Comparison of ENCODE assay signal across 1 cellular context in genomic region chr11:2898366-2899079, GRCh38.
TF ChIP-seq lines count a peak whose summit lies in the region.

No MANE protein-coding gene starts in this region.

TF ChIP-seq in K562, 482 proteins besides CTCF, POLR2A, EP300 and RAD21 (continued from another document and continues in another):
- TF ChIP-seq ATF4 (CRISPR knock-in tag; IDR thresholded peaks at IDR 0.05) (peak; percentile 70), MBD2 (IDR thresholded peaks at IDR 0.05; ENCODE audit: borderline replicate concordance, low read depth) (no peak), SP2 (IDR thresholded peaks at IDR 0.05; ENCODE audit: extremely low read depth, low read depth, low read length, poor library complexity, severe bottlenecking) (no peak), KLF1 (tag; IDR thresholded peaks at IDR 0.05) (no peak), TAF1 (IDR thresholded peaks at IDR 0.05; ENCODE audit: control insufficient read depth, extremely low read depth, insufficient read depth, low read length, severe bottlenecking) (no peak), BCLAF1 (IDR thresholded peaks at IDR 0.05; ENCODE audit: borderline replicate concordance in 1 of 2, control insufficient read depth in 1 of 2, low read depth in 2 of 2, low read length in 1 of 2) (no peak), SIX5 (IDR thresholded peaks at IDR 0.05; ENCODE audit: borderline replicate concordance in 1 of 2, insufficient read depth in 1 of 2, low read depth in 1 of 2, low read length in 2 of 2) (no peak), ZBTB26 (CRISPR knock-in tag; IDR thresholded peaks at IDR 0.05) (no peak), ZNF212 (CRISPR knock-in tag; IDR thresholded peaks at IDR 0.05) (no peak), ZNF586 (CRISPR knock-in tag; conservative IDR thresholded peaks at IDR 0.05) (no peak), SMAD2 (IDR thresholded peaks at IDR 0.05; ENCODE audit: low read depth, low read length) (no peak), CBFA2T3 (IDR thresholded peaks at IDR 0.05) (0 out of 2 replicates have a peak, but pooled peaks have one; percentile 14), NCOR1 (IDR thresholded peaks at IDR 0.05) (no peak), PTTG1 (tag; IDR thresholded peaks at IDR 0.05; ENCODE audit: low read depth) (no peak), HIVEP1 (CRISPR knock-in tag; IDR thresholded peaks at IDR 0.05) (no peak), FOXP1 (CRISPR knock-in tag; IDR thresholded peaks at IDR 0.05) (peak; percentile 87; the same call in 1 of the 2 replicates), IRF9 (tag; IDR thresholded peaks at IDR 0.05) (no peak), ZNF24 (IDR thresholded peaks at IDR 0.05) (0 out of 2 replicates have a peak, but pooled peaks have one; percentile 17), ID3 (CRISPR knock-in tag; IDR thresholded peaks at IDR 0.05) (no peak), ID3 (tag; IDR thresholded peaks at IDR 0.05) (no peak), AFF1 (IDR thresholded peaks at IDR 0.05; ENCODE audit: low read depth in 1 of 2, partially characterized antibody in 2 of 2) (no peak), TBP (optimal IDR thresholded peaks at IDR 0.05; ENCODE audit: low read depth, low read length) (no peak), PYGO2 (tag; IDR thresholded peaks at IDR 0.05) (no peak), MAZ (CRISPR knock-in tag; conservative IDR thresholded peaks at IDR 0.05 in 1 of 2, IDR thresholded peaks at IDR 0.05 in 1 of 2) (no peak), RBM22 (IDR thresholded peaks at IDR 0.05; ENCODE audit: low read depth, low read length, poor library complexity, severe bottlenecking) (no peak), NR2F6 (CRISPR knock-in tag; IDR thresholded peaks at IDR 0.05) (no peak), PREB (CRISPR knock-in tag; IDR thresholded peaks at IDR 0.05) (no peak), DLX4 (CRISPR knock-in tag; IDR thresholded peaks at IDR 0.05) (no peak), CBX1 (IDR thresholded peaks at IDR 0.05; ENCODE audit: low read depth) (no peak), SMARCC2 (IDR thresholded peaks at IDR 0.05; ENCODE audit: low read depth) (no peak), MYNN (IDR thresholded peaks at IDR 0.05) (0 out of 2 replicates have a peak, but pooled peaks have one; percentile 17), MYNN (CRISPR knock-in tag; IDR thresholded peaks at IDR 0.05) (no peak), ZNF511 (CRISPR knock-in tag; IDR thresholded peaks at IDR 0.05) (peak; percentile 89; the same call in 1 of the 2 replicates), FOXK1 (CRISPR knock-in tag; IDR thresholded peaks at IDR 0.05; ENCODE audit: borderline replicate concordance) (no peak), SUPT5H (IDR thresholded peaks at IDR 0.05) (no peak), ZNF699 (CRISPR knock-in tag; IDR thresholded peaks at IDR 0.05; ENCODE audit: insufficient replicate concordance) (no peak), ZNF274 (IDR thresholded peaks at IDR 0.05; ENCODE audit: borderline replicate concordance, low read depth, low read length) (no peak), HMBOX1 (IDR thresholded peaks at IDR 0.05) (no peak), POLR2AphosphoS5 (IDR thresholded peaks at IDR 0.05; ENCODE audit: control insufficient read depth, insufficient read depth, low read depth, low read length) (no peak), NFE2L1 (tag; IDR thresholded peaks at IDR 0.05; ENCODE audit: borderline replicate concordance, low read depth) (no peak), EWSR1 (IDR thresholded peaks at IDR 0.05; ENCODE audit: borderline replicate concordance, low read depth, partially characterized antibody) (no peak), ZNF133 (CRISPR knock-in tag; IDR thresholded peaks at IDR 0.05) (no peak), ETV6 (IDR thresholded peaks at IDR 0.05; ENCODE audit: borderline replicate concordance in 1 of 2, low read depth in 2 of 2, low read length in 1 of 2) (no peak), ETV6 (CRISPR knock-in tag; IDR thresholded peaks at IDR 0.05; ENCODE audit: borderline replicate concordance) (peak; percentile 64; the same call in 1 of the 2 replicates), PHF8 (IDR thresholded peaks at IDR 0.05; ENCODE audit: borderline replicate concordance, low read length) (no peak; the same call in 1 of the 2 replicates), MNT (conservative IDR thresholded peaks at IDR 0.05) (0 out of 4 replicates have a peak, but pooled peaks of 1 of the 2 experiments have one; percentile 17)
